In genomic region chr19:27691991-27692390, GRCh38 we compare ENCODE assay signal across 27 cellular contexts.
"Had no signal": no experiment of that assay in that cellular context is flagged by ENCODE, and none has a peak within 500 bp of the region (broad histone marks: within the 10 kb centered on the region; RNA-seq: fewer than 3 reads in every experiment).

No MANE protein-coding gene starts in this region.

- H3K36me3 ChIP-seq: ascending aorta, brain microvascular endothelial cell, esophagus squamous epithelium, gastroesophageal sphincter, heart right ventricle had no signal

- DNase-seq: activated CD4-positive, alpha-beta memory T cell treated with anti-CD3 and anti-CD28 coated beads for 36 hours; activated CD4-positive, alpha-beta T cell treated with anti-CD3 and anti-CD28 coated beads for 36 hours; activated CD4-positive, alpha-beta T cell treated with anti-CD3 and anti-CD28 coated beads, Interleukin-2, amount 10 ng/mL, durations not matched to agents 24 days and 14 days; activated CD4-positive, CD25-positive, alpha-beta regulatory T cell; activated CD4-positive, CD25-positive, alpha-beta regulatory T cell treated with anti-CD3 and anti-CD28 coated beads, Interleukin-2, amount 50 U/mL, for 72 hours; activated CD8-positive, alpha-beta memory T cell treated with anti-CD3 and anti-CD28 coated beads, Interleukin-2, amount 10 ng/mL, durations not matched to agents 7 days and 5 days; activated CD8-positive, alpha-beta memory T cell treated with anti-CD3 and anti-CD28 coated beads, Interleukin-2, amount 50 U/mL, for 4 hours; activated CD8-positive, alpha-beta T cell treated with anti-CD3 and anti-CD28 coated beads, Interleukin-2, amount 10 ng/mL, durations not matched to agents 7 days and 5 days; activated effector memory CD4-positive, alpha-beta T cell treated with anti-CD3 and anti-CD28 coated beads, Interleukin-2, amount 50 U/mL, for 16 hours; activated naive CD4-positive, alpha-beta T cell treated with anti-CD3 and anti-CD28 coated beads for 36 hours; activated naive CD8-positive, alpha-beta T cell treated with anti-CD3 and anti-CD28 coated beads, Interleukin-2, amount 10 ng/mL, durations not matched to agents 7 days and 5 days; activated T-cell treated with anti-CD3 and anti-CD28 coated beads, Interleukin-2, amount 50 U/mL, for 1 hour; activated T-cell treated with anti-CD3 and anti-CD28 coated beads, Interleukin-2, amount 50 U/mL, for 48 hours; brain microvascular endothelial cell; cortex of kidney; dermis blood vessel endothelial cell; effector CD4-positive, alpha-beta T cell; effector memory CD8-positive, alpha-beta T cell; erythroblast; esophagus squamous epithelium; foreskin melanocyte; heart right ventricle; T-helper 1 cell; T-helper 17 cell; T1000 had no signal

- H3K27ac ChIP-seq: ascending aorta, brain microvascular endothelial cell, esophagus squamous epithelium, gastroesophageal sphincter, heart right ventricle had no signal

- H3K27me3 ChIP-seq: ascending aorta, brain microvascular endothelial cell, esophagus squamous epithelium, gastroesophageal sphincter, heart right ventricle had no signal

- H3K4me1 ChIP-seq: ascending aorta, esophagus squamous epithelium, gastroesophageal sphincter, heart right ventricle had no signal

- ATAC-seq: activated CD4-positive, alpha-beta T cell treated with anti-CD3 and anti-CD28 coated beads for 36 hours; activated CD8-positive, alpha-beta memory T cell treated with anti-CD3 and anti-CD28 coated beads, Interleukin-2, amount 10 ng/mL, durations not matched to agents 7 days and 5 days; activated CD8-positive, alpha-beta T cell treated with anti-CD3 and anti-CD28 coated beads, Interleukin-2, amount 10 ng/mL, durations not matched to agents 7 days and 5 days; effector memory CD8-positive, alpha-beta T cell; gastroesophageal sphincter; heart right ventricle; T-helper 17 cell had no signal

- H3K4me3 ChIP-seq: ascending aorta, esophagus squamous epithelium, gastroesophageal sphincter, heart right ventricle had no signal
